ENCODE assay signal across 8 cellular contexts in genomic region chr17:59154721-59155438, GRCh38. TPM values are rescaled to one million over a fixed set of nuclear protein-coding genes. Genes with fewer than 3 reads are reported as not detected.
A peak's percentile ranks its signal among the peaks of the same experiment; 100 is the strongest.
DNase-seq lines count a peak whose midpoint lies in the region; ATAC-seq, FAIRE-seq and TF ChIP-seq lines count a peak whose summit lies in the region.

SKA2 (minus strand) TSS chr17:59155186; CDS start chr17:59155163, 23 bp downstream.

- H3K4me3 ChIP-seq in astrocyte (ENCODE audit: insufficient read depth, low read depth, low read length), result peak within 1 kb of the TSS; percentile 90
- peak within 1 kb of the TSS; percentile 96 for H3K4me3 ChIP-seq in skeletal muscle tissue (ENCODE audit: low read length in 3 of 3)

- peak; percentile 65; the same call in 1 of the 2 replicates for TF ChIP-seq POLR2A in GM12892 (IDR thresholded peaks at IDR 0.05; ENCODE audit: low read depth, low read length)

- no peak for TF ChIP-seq CTCF in astrocyte (IDR thresholded peaks at IDR 0.05; ENCODE audit: insufficient read depth, low read depth, low read length)

- H3K4me1 Mint-ChIP-seq in astrocyte (ENCODE audit: low read depth, unreplicated experiment), result peaks cover 17% of the 10 kb centered on the region

- H3K9ac ChIP-seq in astrocyte (ENCODE audit: low read length) (peak within 1 kb of the TSS; percentile 98), skeletal muscle tissue (ENCODE audit: low read depth in 1 of 3, low read length in 3 of 3) (peak within 1 kb of the TSS; percentile 80 to 84 (median 84))

- H3K79me2 ChIP-seq in astrocyte (ENCODE audit: insufficient read depth, low read length), result peaks cover 86% of the 10 kb centered on the region

- peak within 1 kb of the TSS; percentile 92 for H3K27ac ChIP-seq in astrocyte (ENCODE audit: low read depth, low read length)
- H3K27ac ChIP-seq in skeletal muscle tissue (ENCODE audit: low read depth, low read length), result peak within 1 kb of the TSS; percentile 73

- peak within 1 kb of the TSS; percentile 88 for H3K4me2 ChIP-seq in astrocyte (ENCODE audit: low read length)

- H2AFZ ChIP-seq in astrocyte (ENCODE audit: low read depth, low read length), result peak within 1 kb of the TSS; percentile 78

- H3K9me3 ChIP-seq in astrocyte (ENCODE audit: insufficient read depth, low read depth, low read length), result no peaks in the 10 kb centered on the region
- H3K9me3 ChIP-seq in skeletal muscle tissue (ENCODE audit: control insufficient read depth in 3 of 3, low read length in 3 of 3), result no peaks in the 10 kb centered on the region

- H3K4me1 ChIP-seq in astrocyte (ENCODE audit: insufficient read depth, low read length), result peaks cover 26% of the 10 kb centered on the region
- H3K4me1 ChIP-seq in skeletal muscle tissue (ENCODE audit: control insufficient read depth in 3 of 3, insufficient read depth in 3 of 3, low read length in 3 of 3), result peaks cover 7 to 10% (median 10%) of the 10 kb centered on the region in 3 donors

- peaks cover 5% of the 10 kb centered on the region for H4K20me1 ChIP-seq in astrocyte (ENCODE audit: insufficient read depth, low read length)

- ATAC-seq in HG02678 (IDR thresholded peaks at IDR 0.05; ENCODE audit: unreplicated experiment), result peak; percentile 80

- H3K27ac Mint-ChIP-seq in astrocyte (ENCODE audit: unreplicated experiment), result no peak within 1 kb of the TSS

- peak; percentile 98 for FAIRE-seq in GM12892 (lab: Jason Lieb, UNC)
- no peak for FAIRE-seq in astrocyte (lab: Jason Lieb, UNC)

- H3K27me3 Mint-ChIP-seq in astrocyte (ENCODE audit: low read depth, unreplicated experiment), result no peaks in the 10 kb centered on the region

- H3K36me3 ChIP-seq in astrocyte (ENCODE audit: insufficient read depth, low read length) (no peaks in the 10 kb centered on the region), skeletal muscle tissue (ENCODE audit: control insufficient read depth in 3 of 3, insufficient read depth in 3 of 3, low read length in 3 of 3) (no peaks in the 10 kb centered on the region)

- no peaks in the 10 kb centered on the region for H3K27me3 ChIP-seq in astrocyte (ENCODE audit: insufficient read depth, low read length)
- no peaks in the 10 kb centered on the region for H3K27me3 ChIP-seq in skeletal muscle tissue (ENCODE audit: control insufficient read depth in 3 of 3, insufficient read depth in 3 of 3, low read length in 3 of 3)

- no peaks in the 10 kb centered on the region for H3K9me3 Mint-ChIP-seq in astrocyte (ENCODE audit: unreplicated experiment)

- intact Hi-C loops in T-helper 2 cell treated with Interferon-gamma antibody and Interleukin-4, amounts not matched to agents 100 ng/mL and 5 ng/mL, for 36 hours (cut with micrococcal nuclease), result loop anchor here (1.0 to 10.0 kb wide), 8 partner anchors 49 to 813 kb away; partner anchors contain the start of genes CLTC, DHX40, GDPD1 and SMG8

- DNase-seq in GM12892 (ENCODE audit: insufficient read length), result peak; percentile 67
- DNase-seq in NCI-H1417 (lab: John Stamatoyannopoulos, UW), result peak; percentile 100
- no peak for DNase-seq in astrocyte (ENCODE audit: low read depth)
- DNase-seq in iPS DF 19.7 (ENCODE audit: low read depth, low spot score), result peak; percentile 45
- DNase-seq in OCI-M2 (lab: John Stamatoyannopoulos, UW; ENCODE audit: unreplicated experiment), result no peak

- H3K4me3 Mint-ChIP-seq in astrocyte (ENCODE audit: unreplicated experiment), result no peak within 1 kb of the TSS

- no peaks in the 10 kb centered on the region for H3K36me3 Mint-ChIP-seq in astrocyte (ENCODE audit: low read depth, unreplicated experiment)

RNA-seq across cellular contexts. Expression of gene SKA2, which starts in this region (rescaled TPM):
- polyA plus RNA-seq in GM12892 (2012; ENCODE audit: missing spikeins), result 82.7 TPM
- 75.9 and 92.8 TPM in 2 replicates for total RNA-seq in T-helper 2 cell treated with Interferon-gamma antibody and Interleukin-4, amounts not matched to agents 100 ng/mL and 5 ng/mL, for 36 hours
- total RNA-seq in astrocyte (34.0 and 42.6 TPM in 2 replicates), skeletal muscle tissue (25.1 TPM)

Comparison
In these comparisons a context has a peak if more than half of its experiments do, and no peak if none do; other contexts are left out.
1. DNase-seq: peak in GM12892 (single experiment), NCI-H1417 (3 of 3) and iPS DF 19.7 (single experiment); none in astrocyte (single experiment) and OCI-M2 (single experiment).